26 cellular contexts compared by ENCODE assay signal in genomic region chr1:182965096-182965495, GRCh38. TPM values are rescaled to one million over a fixed set of nuclear protein-coding genes. Genes with fewer than 3 reads are reported as not detected.
"Had no signal": no experiment of that assay in that cellular context is flagged by ENCODE, and none has a peak within 500 bp of the region (broad histone marks: within the 10 kb centered on the region; RNA-seq: fewer than 3 reads in every experiment).

No MANE protein-coding gene starts in this region.

- H3K4me3 ChIP-seq: ascending aorta, cardiac muscle cell, Peyer's patch, SJSA1 had no signal

- H3K9me3 ChIP-seq: ascending aorta, Peyer's patch, SJSA1 had no signal

- DNase-seq: activated CD4-positive, alpha-beta T cell treated with anti-CD3 and anti-CD28 coated beads for 48 hours; activated CD4-positive, alpha-beta T cell treated with anti-CD3 and anti-CD28 coated beads, Interleukin-2, amount 50 U/mL, for 4 hours; activated CD4-positive, CD25-positive, alpha-beta regulatory T cell treated with anti-CD3 and anti-CD28 coated beads, Interleukin-2, amount 50 U/mL, for 72 hours; activated CD8-positive, alpha-beta memory T cell treated with anti-CD3 and anti-CD28 coated beads, Interleukin-2, amount 50 U/mL, for 48 hours; activated CD8-positive, alpha-beta T cell treated with anti-CD3 and anti-CD28 coated beads, Interleukin-2, amount 10 ng/mL, durations not matched to agents 7 days and 5 days; activated effector memory CD4-positive, alpha-beta T cell treated with Interleukin-2 at 50 U/mL for 16 hours; activated naive CD4-positive, alpha-beta T cell; activated T-cell treated with anti-CD3 and anti-CD28 coated beads, Interleukin-2, amount 50 U/mL, for 24 hours; Karpas-422; NCI-H1105 treated with DMSO at 0.1 percent for 48 hours; NCI-H1436 treated with DMSO at 0.1 percent for 48 hours; NCI-H187; NCI-H2081; NCI-H510A treated with DMSO at 0.1 percent for 48 hours; NCI-H69; Peyer's patch; SHP77; T-helper 17 cell; T-helper 9 cell had no signal

- ATAC-seq: activated CD8-positive, alpha-beta T cell treated with anti-CD3 and anti-CD28 coated beads, Interleukin-2, amount 10 ng/mL, durations not matched to agents 7 days and 5 days; T-helper 17 cell; WTC11 had no signal

- H3K4me1 ChIP-seq: Peyer's patch had no signal

- H3K27me3 ChIP-seq: ascending aorta, cardiac muscle cell, Peyer's patch, SJSA1 had no signal

- H3K27ac Mint-ChIP-seq: activated CD8-positive, alpha-beta T cell treated with anti-CD3 and anti-CD28 coated beads, Interleukin-2, amount 10 ng/mL, durations not matched to agents 7 days and 5 days; activated naive CD4-positive, alpha-beta T cell treated with anti-CD3 and anti-CD28 coated beads, Interleukin-2, amount 50 U/mL, for 24 hours; activated T-cell treated with anti-CD3 and anti-CD28 coated beads, Interleukin-2, amount 50 U/mL, for 24 hours; activated T-helper 1 cell treated with anti-CD3 and anti-CD28 coated beads, Interleukin-12 subunit alpha, Interleukin-12 subunit beta, Interleukin-2, Interleukin-4 antibody, amounts not matched to agents 30 ng/mL and 10 ng/mL and 1 ng/mL, durations not matched to agents 14 hours and 24 hours and 36 hours; T-helper 17 cell; WTC11 had no signal

- H3K27me3 Mint-ChIP-seq: brain had no signal

- H3K27ac ChIP-seq: ascending aorta, cardiac muscle cell, Peyer's patch, SJSA1 had no signal

- H3K9me3 Mint-ChIP-seq: activated naive CD4-positive, alpha-beta T cell treated with anti-CD3 and anti-CD28 coated beads, Interleukin-2, amount 50 U/mL, for 24 hours; activated T-cell treated with anti-CD3 and anti-CD28 coated beads, Interleukin-2, amount 50 U/mL, for 24 hours; activated T-helper 1 cell treated with anti-CD3 and anti-CD28 coated beads, Interleukin-12 subunit alpha, Interleukin-12 subunit beta, Interleukin-2, Interleukin-4 antibody, amounts not matched to agents 30 ng/mL and 10 ng/mL and 1 ng/mL, durations not matched to agents 14 hours and 24 hours and 36 hours; brain; WTC11 had no signal

- H3K4me3 Mint-ChIP-seq: activated CD8-positive, alpha-beta T cell treated with anti-CD3 and anti-CD28 coated beads, Interleukin-2, amount 10 ng/mL, durations not matched to agents 7 days and 5 days; activated naive CD4-positive, alpha-beta T cell treated with anti-CD3 and anti-CD28 coated beads, Interleukin-2, amount 50 U/mL, for 24 hours; activated T-cell treated with anti-CD3 and anti-CD28 coated beads, Interleukin-2, amount 50 U/mL, for 24 hours; activated T-helper 1 cell treated with anti-CD3 and anti-CD28 coated beads, Interleukin-12 subunit alpha, Interleukin-12 subunit beta, Interleukin-2, Interleukin-4 antibody, amounts not matched to agents 30 ng/mL and 10 ng/mL and 1 ng/mL, durations not matched to agents 14 hours and 24 hours and 36 hours; brain; T-helper 17 cell; WTC11 had no signal

- H3K36me3 ChIP-seq: ascending aorta, cardiac muscle cell, Peyer's patch, SJSA1 had no signal

- H3K36me3 Mint-ChIP-seq: activated naive CD4-positive, alpha-beta T cell treated with anti-CD3 and anti-CD28 coated beads, Interleukin-2, amount 50 U/mL, for 24 hours; brain; WTC11 had no signal

RNA-seq across cellular contexts. Expression of gene SHCBP1L, which starts 12.1 kb away (rescaled TPM):
- total RNA-seq: activated CD8-positive, alpha-beta T cell treated with anti-CD3 and anti-CD28 coated beads, Interleukin-2, amount 10 ng/mL, durations not matched to agents 7 days and 5 days; activated T-helper 1 cell treated with anti-CD3 and anti-CD28 coated beads, Interleukin-12 subunit alpha, Interleukin-12 subunit beta, Interleukin-2, Interleukin-4 antibody, amounts not matched to agents 30 ng/mL and 10 ng/mL and 1 ng/mL, durations not matched to agents 14 hours and 24 hours and 36 hours; ascending aorta; cardiac muscle cell; Peyer's patch; SJSA1; T-helper 17 cell; WTC11 had no signal
- polyA plus RNA-seq: cardiac muscle cell had no signal

RNA-seq across cellular contexts. Expression of gene LAMC1, which starts 58.1 kb away (rescaled TPM):
- total RNA-seq: activated CD8-positive, alpha-beta T cell treated with anti-CD3 and anti-CD28 coated beads, Interleukin-2, amount 10 ng/mL, durations not matched to agents 7 days and 5 days had no signal
